ENCODE assay signal across 31 cellular contexts in genomic region chr10:2890093-2890492, GRCh38.
"Had no signal": no experiment of that assay in that cellular context is flagged by ENCODE, and none has a peak within 500 bp of the region (broad histone marks: within the 10 kb centered on the region; RNA-seq: fewer than 3 reads in every experiment).

No MANE protein-coding gene starts in this region.

- H3K36me3 ChIP-seq: ascending aorta, cardiac muscle cell, MG63, SJCRH30 had no signal

- ATAC-seq: activated T-cell treated with anti-CD3 and anti-CD28 coated beads, Interleukin-2, amount 50 U/mL, for 4 hours; Panc1; T-cell; T-helper 17 cell had no signal

- H3K4me1 ChIP-seq: ascending aorta, SJCRH30 had no signal

- DNase-seq: activated B cell treated with CpG ODN at 0.5 μM for 24 hours; activated CD4-positive, alpha-beta memory T cell treated with anti-CD3 and anti-CD28 coated beads for 36 hours; activated CD4-positive, alpha-beta T cell treated with anti-CD3 and anti-CD28 coated beads for 4 hours; activated CD4-positive, alpha-beta T cell treated with anti-CD3 and anti-CD28 coated beads, Interleukin-2, amount 50 U/mL, for 1 hour; activated CD4-positive, CD25-positive, alpha-beta regulatory T cell treated with anti-CD3 and anti-CD28 coated beads, Interleukin-2, amount 50 U/mL, for 72 hours; activated CD8-positive, alpha-beta memory T cell treated with anti-CD3 and anti-CD28 coated beads, Interleukin-2, amount 50 U/mL, for 4 hours; activated effector memory CD4-positive, alpha-beta T cell treated with Interleukin-2 at 50 U/mL for 16 hours; activated naive CD4-positive, alpha-beta T cell; activated naive CD4-positive, alpha-beta T cell treated with anti-CD3 and anti-CD28 coated beads, Interleukin-2, amount 50 U/mL, for 16 hours; activated naive CD8-positive, alpha-beta T cell treated with anti-CD3 and anti-CD28 coated beads for 36 hours; activated T-cell treated with anti-CD3 and anti-CD28 coated beads for 4 hours; activated T-cell treated with anti-CD3 and anti-CD28 coated beads, Interleukin-2, amount 50 U/mL, for 4 hours; amniotic stem cell; Kasumi-1; MG63; NCI-H1048; NCI-H1105 treated with DMSO at 0.1 percent for 48 hours; NCI-H1436; NCI-H1694 treated with DMSO at 0.1 percent for 48 hours; NCI-H2029; NCI-H345; NCI-H524 treated with DMSO at 0.1 percent for 48 hours; SHP77; SJCRH30; T-cell; T-helper 17 cell had no signal

- H3K9me3 ChIP-seq: ascending aorta, MG63, SJCRH30 had no signal

- H3K4me3 ChIP-seq: ascending aorta, cardiac muscle cell, MG63, SJCRH30, SK-N-MC had no signal

- H3K27ac ChIP-seq: ascending aorta, cardiac muscle cell, SJCRH30, SK-N-MC, VCaP had no signal

- H3K27me3 ChIP-seq: ascending aorta, cardiac muscle cell, MG63, SJCRH30 had no signal
